1 cellular context compared by ENCODE assay signal in the genomic region with DNA sequence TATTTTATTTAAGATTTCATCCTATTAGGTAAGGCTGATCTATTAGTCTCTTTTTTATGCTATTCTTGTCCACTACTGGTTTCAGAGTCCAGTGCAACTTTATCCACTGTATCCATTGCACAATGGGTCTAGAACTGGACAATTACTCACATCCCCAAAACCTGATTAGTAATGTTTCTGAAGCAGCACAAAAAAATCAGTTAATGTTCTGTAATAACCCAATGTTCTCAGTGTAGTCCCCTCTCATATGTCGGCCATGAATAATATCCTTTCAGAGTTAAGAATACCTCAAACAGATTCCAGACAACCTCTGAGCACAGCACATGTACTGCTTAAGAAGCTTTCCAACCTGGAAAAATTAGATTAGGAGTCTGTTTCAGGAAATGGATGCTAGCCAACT.
TF ChIP-seq lines count a peak whose summit lies in the region.

No MANE protein-coding gene starts in this region.

TF ChIP-seq in endothelial cell of umbilical vein, 7 proteins besides CTCF, POLR2A, EP300 and RAD21:
- TF ChIP-seq MYC (IDR thresholded peaks at IDR 0.05; ENCODE audit: low read depth, low read length), result no peak
- peak; percentile 52 for TF ChIP-seq FOS (IDR thresholded peaks at IDR 0.05; ENCODE audit: borderline replicate concordance, insufficient read depth, low read length)
- no peak for TF ChIP-seq JUN (IDR thresholded peaks at IDR 0.05; ENCODE audit: borderline replicate concordance, insufficient read depth, insufficient read length, low read depth)
- TF ChIP-seq POLR2AphosphoS5 (IDR thresholded peaks at IDR 0.05; ENCODE audit: insufficient read depth, low read depth, low read length), result no peak
- TF ChIP-seq, protein P1, sequence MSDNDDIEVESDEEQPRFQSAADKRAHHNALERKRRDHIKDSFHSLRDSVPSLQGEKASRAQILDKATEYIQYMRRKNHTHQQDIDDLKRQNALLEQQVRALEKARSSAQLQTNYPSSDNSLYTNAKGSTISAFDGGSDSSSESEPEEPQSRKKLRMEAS (IDR thresholded peaks at IDR 0.05; ENCODE audit: insufficient read depth, insufficient read length), result no peak
- TF ChIP-seq GATA2 (IDR thresholded peaks at IDR 0.05; ENCODE audit: insufficient read depth, insufficient read length, low read depth, low read length), result no peak
